Comparison of ENCODE assay signal across 8 cellular contexts in the genomic region with DNA sequence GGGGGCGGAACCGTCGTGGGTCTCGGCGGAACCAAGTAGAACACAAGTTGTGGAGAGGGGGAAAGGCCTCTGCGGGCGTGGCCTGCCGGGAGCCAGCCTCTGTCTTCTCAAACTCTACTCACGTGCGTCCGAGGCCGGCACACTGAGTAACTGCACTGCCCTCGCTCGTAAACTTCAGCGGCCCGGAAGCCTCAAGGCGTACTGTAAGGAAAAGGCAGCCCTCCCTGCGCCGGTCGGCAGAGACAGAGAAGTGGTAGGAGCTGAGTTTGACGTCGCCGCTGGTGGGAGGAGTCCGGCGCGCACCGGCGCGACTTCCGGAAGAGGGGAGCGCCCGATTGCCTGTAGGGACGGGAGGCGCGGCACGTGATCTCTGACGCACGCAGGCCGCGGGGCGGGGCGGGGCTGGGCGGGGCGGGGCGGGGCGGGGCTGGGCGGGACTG. TPM values are rescaled to one million over a fixed set of nuclear protein-coding genes. Genes with fewer than 3 reads are reported as not detected.
DNase-seq lines count a peak whose midpoint lies in the region; FAIRE-seq and TF ChIP-seq lines count a peak whose summit lies in the region.

A gene with protein sequence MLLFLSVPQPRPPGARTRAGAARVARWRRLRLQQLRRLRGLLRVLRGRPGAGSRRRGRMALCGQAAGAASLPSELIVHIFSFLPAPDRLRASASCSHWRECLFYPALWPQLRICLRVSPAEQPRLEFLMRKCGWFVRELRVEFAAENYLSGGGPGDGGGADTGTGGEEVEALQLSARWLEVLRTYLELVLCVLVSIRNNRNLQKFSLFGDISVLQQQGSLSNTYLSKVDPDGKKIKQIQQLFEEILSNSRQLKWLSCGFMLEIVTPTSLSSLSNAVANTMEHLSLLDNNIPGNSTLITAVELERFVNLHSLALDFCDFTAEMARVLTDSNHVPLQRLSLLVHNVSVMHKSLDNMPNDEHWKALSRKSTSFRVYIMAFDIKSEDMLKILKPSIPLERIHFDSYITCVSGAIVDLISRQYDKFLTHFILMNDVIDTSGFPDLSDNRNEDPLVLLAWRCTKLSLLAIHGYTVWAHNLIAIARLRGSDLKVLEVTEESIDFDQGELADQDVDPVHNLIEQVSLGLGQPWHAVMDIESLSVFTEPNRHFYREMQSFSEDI (minus strand): TSS at position 255 of the 440 bp plus-strand sequence. CDS start 271 bp downstream, outside the sequence.

- H3K4me1 ChIP-seq in neuronal stem cell (ENCODE audit: control insufficient read depth in 2 of 2, insufficient read depth in 1 of 2, low read depth in 1 of 2, low read length in 2 of 2) (peaks cover 4 to 16% of the 10 kb centered on the region in 2 donors), subcutaneous abdominal adipose tissue (ENCODE audit: control insufficient read depth in 5 of 5, insufficient read depth in 5 of 5, low read length in 5 of 5) (peaks cover 3 to 41% (median 38%) of the 10 kb centered on the region in 5 donors)

- H2BK5ac ChIP-seq in neuronal stem cell (ENCODE audit: low read length): peak within 1 kb of the TSS; percentile 76

- peak within 1 kb of the TSS; percentile 100 for H2AFZ ChIP-seq in neuronal stem cell (ENCODE audit: low read length)

- H3K79me1 ChIP-seq in neuronal stem cell (ENCODE audit: low read depth, low read length): peaks cover 6% of the 10 kb centered on the region

- peak within 1 kb of the TSS; percentile 72 for H2AK5ac ChIP-seq in neuronal stem cell (ENCODE audit: low read depth, low read length)

- H2BK15ac ChIP-seq in neuronal stem cell (ENCODE audit: low read length): peak within 1 kb of the TSS; percentile 82

- in situ Hi-C loops in G401 (cut with HindIII; ENCODE audit: low sequenced_read_pairs) (no loop called here), SK-MEL-5 (cut with HindIII; ENCODE audit: low pct_unique_long_range_greater_than_20kb, low sequenced_read_pairs) (no loop called here)

- WGBS in neuronal stem cell (ENCODE audit: extremely low coverage in 2 of 2, insufficient read length in 2 of 2, insufficient replicate concordance in 1 of 2), 2 donors: no CpG with 5 or more reads among the region's 47 CpGs

- H3K4ac ChIP-seq in neuronal stem cell (ENCODE audit: low read length): no peak within 1 kb of the TSS

- H3K27ac ChIP-seq in neuronal stem cell (replicated peaks; ENCODE audit: low read length) (peak within 1 kb of the TSS; percentile 98), subcutaneous abdominal adipose tissue (ENCODE audit: low read depth, low read length) (peak within 1 kb of the TSS; percentile 96)

- DNase-seq in G401 (ENCODE audit: low spot score) (peak; percentile 95), HFF-Myc (ENCODE audit: extremely low read depth, low read depth) (peak; percentile 85), MV-4-11 (lab: John Stamatoyannopoulos, UW) (peak; percentile 92), SK-MEL-5 (ENCODE audit: low read depth, low spot score) (peak; percentile 92), frontal cortex (ENCODE audit: low spot score in 2 of 2) (peak; percentile 93 to 98), neuronal stem cell (ENCODE audit: low spot score) (peak; percentile 94)
- DNase-seq in activated naive CD4-positive, alpha-beta T cell treated with Interleukin-2 at 50 U/mL for 16 hours: peak; percentile 97

- no peak within 1 kb of the TSS for H3K14ac ChIP-seq in neuronal stem cell (ENCODE audit: low read length)

- H3K27me3 ChIP-seq in neuronal stem cell (ENCODE audit: control insufficient read depth in 3 of 3, insufficient read depth in 3 of 3, low read depth in 1 of 3, low read length in 3 of 3) (peaks cover 0 to 2% (median 0%) of the 10 kb centered on the region in 3 experiments), subcutaneous abdominal adipose tissue (ENCODE audit: control insufficient read depth in 5 of 5, insufficient read depth in 4 of 5, low read length in 5 of 5) (no peaks in the 10 kb centered on the region)

- H4K8ac ChIP-seq in neuronal stem cell (ENCODE audit: low read depth, low read length): no peak within 1 kb of the TSS

- H3K9ac ChIP-seq in neuronal stem cell (ENCODE audit: low read depth, low read length, poor library complexity) (peak within 1 kb of the TSS; percentile 97), subcutaneous abdominal adipose tissue (ENCODE audit: low read length in 5 of 5) (peak within 1 kb of the TSS; percentile 68 to 98 (median 96))

- no peak for TF ChIP-seq CTCF in HFF-Myc (IDR thresholded peaks at IDR 0.05; ENCODE audit: low read depth, low read length, missing control alignments)

- H2BK12ac ChIP-seq in neuronal stem cell (ENCODE audit: low read length): no peak within 1 kb of the TSS

- H3K18ac ChIP-seq in neuronal stem cell (ENCODE audit: low read length): peak within 1 kb of the TSS; percentile 91

- no peak within 1 kb of the TSS for H4K91ac ChIP-seq in neuronal stem cell (ENCODE audit: low read depth, low read length, poor library complexity)

- H3K4me2 ChIP-seq in neuronal stem cell (ENCODE audit: insufficient read depth, low read length, poor library complexity, severe bottlenecking): peak within 1 kb of the TSS; percentile 69

- no peaks in the 10 kb centered on the region for H3K36me3 ChIP-seq in neuronal stem cell (replicated peaks in 1 of 2; ENCODE audit: control insufficient read depth in 2 of 2, insufficient read depth in 2 of 2, low read length in 2 of 2)
- no peaks in the 10 kb centered on the region for H3K36me3 ChIP-seq in subcutaneous abdominal adipose tissue (ENCODE audit: control insufficient read depth in 5 of 5, insufficient read depth in 5 of 5, low read length in 5 of 5)

- peak within 1 kb of the TSS; percentile 94 for H3K23ac ChIP-seq in neuronal stem cell (ENCODE audit: low read depth, low read length, poor library complexity)

- FAIRE-seq in frontal cortex (lab: Jason Lieb, UNC): no peak

- H3K4me3 ChIP-seq in HFF-Myc (replicated peaks; ENCODE audit: low read depth, low read length): peak within 1 kb of the TSS; percentile 86
- H3K4me3 ChIP-seq in neuronal stem cell (ENCODE audit: low read length in 2 of 2): peak within 1 kb of the TSS; percentile 94 to 95
- H3K4me3 ChIP-seq in subcutaneous abdominal adipose tissue (ENCODE audit: low read depth in 1 of 5, low read length in 5 of 5): peak within 1 kb of the TSS; percentile 85 to 99 (median 94)

- no peaks in the 10 kb centered on the region for H3K9me3 ChIP-seq in neuronal stem cell (replicated peaks in 1 of 2; ENCODE audit: control insufficient read depth in 2 of 2, insufficient read depth in 1 of 2, low read depth in 1 of 2, low read length in 2 of 2)
- no peaks in the 10 kb centered on the region for H3K9me3 ChIP-seq in subcutaneous abdominal adipose tissue (ENCODE audit: control insufficient read depth in 5 of 5, low read length in 5 of 5)

- peak within 1 kb of the TSS; percentile 65 for H2BK120ac ChIP-seq in neuronal stem cell (ENCODE audit: low read depth, low read length)

RNA-seq across cellular contexts. Expression of the gene that starts here (rescaled TPM):
- 8.1 and 24.5 TPM in 2 replicates for total RNA-seq in G401 (2014; rRNA removed; shearing (Covaris generic))
- total RNA-seq in SK-MEL-5 (2014; rRNA removed; shearing (Covaris generic)): 22.0 and 27.8 TPM in 2 replicates
- 12.8 and 16.1 TPM in 2 replicates for polyA plus RNA-seq in SK-MEL-5 (2015; cell fraction: cytosol; rRNA removed)
- polyA plus RNA-seq in SK-MEL-5 (2015; cell fraction: nucleus; rRNA removed): 10.5 and 10.9 TPM in 2 replicates
- total RNA-seq in frontal cortex: 24.5 TPM
- polyA plus RNA-seq in neuronal stem cell (2013, experiment 1 of 2): 14.6 TPM
- 14.4 TPM for polyA plus RNA-seq in neuronal stem cell (2013, experiment 2 of 2)

Comparison
In these comparisons a context has a peak if more than half of its experiments do, and no peak if none do; other contexts are left out.
1. Peak in every context shown above with its lines: DNase-seq, H3K4me3 ChIP-seq and H3K27ac ChIP-seq.